Comparison of ENCODE assay signal across 17 cellular contexts in genomic region chr12:21613931-21614330, GRCh38. TPM values are rescaled to one million over a fixed set of nuclear protein-coding genes. Genes with fewer than 3 reads are reported as not detected.
DNase-seq lines count a peak whose midpoint lies in the region; ATAC-seq and TF ChIP-seq lines count a peak whose summit lies in the region.
"Had no signal": no experiment of that assay in that cellular context is flagged by ENCODE, and none has a peak within 500 bp of the region (broad histone marks: within the 10 kb centered on the region; RNA-seq: fewer than 3 reads in every experiment).

No MANE protein-coding gene starts in this region.

- TF ChIP-seq CTCF in foreskin keratinocyte (conservative IDR thresholded peaks at IDR 0.05): peak; percentile 43

- no peak overlapping the region for H3K27ac Mint-ChIP-seq in activated CD4-positive, alpha-beta memory T cell treated with anti-CD3 and anti-CD28 coated beads, Interleukin-2, amount 10 ng/mL, durations not matched to agents 7 days and 5 days
- H3K27ac Mint-ChIP-seq: dendritic cell treated with granulocyte-macrophage colony-stimulating factor and Interleukin-4, amounts not matched to agents 40 ng/mL and 50 ng/mL, for 4 days; stimulated activated naive B cell treated with anti-CD40 and anti-IgM and Interleukin-4, amounts not matched to agents 10 μg/mL and 1 μg/mL and 100 μg/mL, for 72 hours had no signal

- no peaks in the 10 kb centered on the region for H3K4me1 ChIP-seq in foreskin keratinocyte
- H3K4me1 ChIP-seq: HAP-1 had no signal

- H3K27me3 ChIP-seq in H7 (ENCODE audit: control insufficient read depth, insufficient read depth, low read length): no peaks in the 10 kb centered on the region
- H3K27me3 ChIP-seq in foreskin keratinocyte: no peaks in the 10 kb centered on the region
- H3K27me3 ChIP-seq: pancreas had no signal

- peak overlapping the region; percentile 64 for H3K27ac ChIP-seq in SK-N-MC
- no peak overlapping the region for H3K27ac ChIP-seq in foreskin keratinocyte
- H3K27ac ChIP-seq: lower lobe of right lung, pancreas had no signal

- H3K9me3 Mint-ChIP-seq in activated CD4-positive, alpha-beta memory T cell treated with anti-CD3 and anti-CD28 coated beads, Interleukin-2, amount 10 ng/mL, durations not matched to agents 7 days and 5 days: no peaks in the 10 kb centered on the region
- H3K9me3 Mint-ChIP-seq: dendritic cell treated with granulocyte-macrophage colony-stimulating factor and Interleukin-4, amounts not matched to agents 40 ng/mL and 50 ng/mL, for 4 days; stimulated activated naive B cell treated with anti-CD40 and anti-IgM and Interleukin-4, amounts not matched to agents 10 μg/mL and 1 μg/mL and 100 μg/mL, for 72 hours had no signal

- H3K4me3 Mint-ChIP-seq in activated CD4-positive, alpha-beta memory T cell treated with anti-CD3 and anti-CD28 coated beads, Interleukin-2, amount 10 ng/mL, durations not matched to agents 7 days and 5 days: no peak overlapping the region
- H3K4me3 Mint-ChIP-seq: dendritic cell treated with granulocyte-macrophage colony-stimulating factor and Interleukin-4, amounts not matched to agents 40 ng/mL and 50 ng/mL, for 4 days; stimulated activated naive B cell treated with anti-CD40 and anti-IgM and Interleukin-4, amounts not matched to agents 10 μg/mL and 1 μg/mL and 100 μg/mL, for 72 hours had no signal

- CTCF ChIA-PET in activated CD4-positive, alpha-beta memory T cell treated with anti-CD3 and anti-CD28 coated beads, Interleukin-2, amount 10 ng/mL, durations not matched to agents 7 days and 5 days (lab: Charles Lee): interaction anchor here (1.1 kb wide), 1 partner anchor 9 kb away, joined by 5 read pairs; the partner anchor contains the start of gene GYS2

- H3K9ac ChIP-seq in SK-N-MC (ENCODE audit: insufficient read length): no peak overlapping the region

- no peaks in the 10 kb centered on the region for H3K27me3 Mint-ChIP-seq in activated CD4-positive, alpha-beta memory T cell treated with anti-CD3 and anti-CD28 coated beads, Interleukin-2, amount 10 ng/mL, durations not matched to agents 7 days and 5 days
- H3K27me3 Mint-ChIP-seq: dendritic cell treated with granulocyte-macrophage colony-stimulating factor and Interleukin-4, amounts not matched to agents 40 ng/mL and 50 ng/mL, for 4 days had no signal

- peak; percentile 28 to 44 for DNase-seq in AML-193 (lab: John Stamatoyannopoulos, UW)
- DNase-seq in H7: peak; percentile 23
- peak; percentile 50 for DNase-seq in SK-N-MC (ENCODE audit: low read depth, low spot score)
- no peak for DNase-seq in foreskin keratinocyte
- DNase-seq in cerebellar cortex (ENCODE audit: low spot score): no peak
- no peak for DNase-seq in activated gamma-delta T cell (lab: John Stamatoyannopoulos, UW)
- DNase-seq in activated CD4-positive, alpha-beta memory T cell treated with anti-CD3 and anti-CD28 coated beads, Interleukin-2, amount 10 ng/mL, durations not matched to agents 7 days and 5 days: no peak
- DNase-seq: activated naive CD4-positive, alpha-beta T cell treated with Interleukin-2 at 50 U/mL for 16 hours; lower lobe of right lung; pancreas; stimulated activated CD4-positive, alpha-beta T cell treated with anti-CD3 and anti-CD28 coated beads, Interleukin-2, amount 100 ng/mL, for 24 hours; stimulated activated naive B cell treated with anti-CD40 and anti-IgM and Interleukin-4, amounts not matched to agents 10 μg/mL and 1 μg/mL and 100 μg/mL, for 72 hours had no signal

- H3K4me1 Mint-ChIP-seq in activated CD4-positive, alpha-beta memory T cell treated with anti-CD3 and anti-CD28 coated beads, Interleukin-2, amount 10 ng/mL, durations not matched to agents 7 days and 5 days: peaks cover 42% of the 10 kb centered on the region

- no peaks in the 10 kb centered on the region for H3K9me3 ChIP-seq in SK-N-MC (ENCODE audit: low read depth, low read length)
- H3K9me3 ChIP-seq: HAP-1, lower lobe of right lung, pancreas had no signal

- POLR2A ChIA-PET in activated CD4-positive, alpha-beta memory T cell treated with anti-CD3 and anti-CD28 coated beads, Interleukin-2, amount 10 ng/mL, durations not matched to agents 7 days and 5 days (lab: Charles Lee): no interaction called here

- ATAC-seq in foreskin keratinocyte (peak; percentile 70), HG02678 (IDR thresholded peaks at IDR 0.05; ENCODE audit: unreplicated experiment) (no peak)
- ATAC-seq: GM12878, Right ventricle myocardium inferior had no signal

- no peak overlapping the region for H3K4me3 ChIP-seq in H7 (ENCODE audit: insufficient read depth, low read depth, low read length)
- peak overlapping the region; percentile 51 for H3K4me3 ChIP-seq in SK-N-MC
- H3K4me3 ChIP-seq: GM12878, HAP-1, lower lobe of right lung, pancreas had no signal

- peaks cover 2% of the 10 kb centered on the region for H3K36me3 Mint-ChIP-seq in activated CD4-positive, alpha-beta memory T cell treated with anti-CD3 and anti-CD28 coated beads, Interleukin-2, amount 10 ng/mL, durations not matched to agents 7 days and 5 days (ENCODE audit: low read depth)
- H3K36me3 Mint-ChIP-seq: stimulated activated naive B cell treated with anti-CD40 and anti-IgM and Interleukin-4, amounts not matched to agents 10 μg/mL and 1 μg/mL and 100 μg/mL, for 72 hours had no signal

- H3K36me3 ChIP-seq in H7 (replicated peaks; ENCODE audit: control insufficient read depth, insufficient read depth, low read length) (no peaks in the 10 kb centered on the region), SK-N-MC (ENCODE audit: insufficient read depth, low read length) (no peaks in the 10 kb centered on the region)
- H3K36me3 ChIP-seq: HAP-1, lower lobe of right lung, pancreas had no signal

RNA-seq across cellular contexts. Expression of gene GYS2, which starts 9.3 kb away (rescaled TPM):
- not detected in 2 replicates for total RNA-seq in H7 (2014; rRNA removed; shearing (Covaris generic))
- total RNA-seq in foreskin keratinocyte: not detected in 2 replicates
- not detected in 2 replicates for polyA plus RNA-seq in foreskin keratinocyte
- not detected for total RNA-seq in activated CD4-positive, alpha-beta memory T cell treated with anti-CD3 and anti-CD28 coated beads, Interleukin-2, amount 10 ng/mL, durations not matched to agents 7 days and 5 days
- total RNA-seq: GM12878, lower lobe of right lung, pancreas, Right ventricle myocardium inferior had no signal
- polyA plus RNA-seq: GM12878, pancreas had no signal

RNA-seq across cellular contexts. Expression of gene LDHB, which starts 43.7 kb away (rescaled TPM):
- 1,138 and 1,231 TPM in 2 replicates for total RNA-seq in H7 (2014; rRNA removed; shearing (Covaris generic))
- 814 and 896 TPM in 2 replicates for total RNA-seq in foreskin keratinocyte
- polyA plus RNA-seq in foreskin keratinocyte: 805 and 960 TPM in 2 replicates
- 100 to 1,000 TPM; 955 to 985 TPM for total RNA-seq in activated CD4-positive, alpha-beta memory T cell treated with anti-CD3 and anti-CD28 coated beads, Interleukin-2, amount 10 ng/mL, durations not matched to agents 7 days and 5 days

Comparison
In these comparisons a context has a peak if more than half of its experiments do, and no peak if none do; other contexts are left out.
1. DNase-seq: peak in AML-193 (2 of 2), H7 (single experiment) and SK-N-MC (single experiment); none in foreskin keratinocyte (0 of 2), cerebellar cortex (single experiment), activated gamma-delta T cell (single experiment) and activated CD4-positive, alpha-beta memory T cell treated with anti-CD3 and anti-CD28 coated beads, Interleukin-2, amount 10 ng/mL, durations not matched to agents 7 days and 5 days (single experiment).